2 cellular contexts compared by ENCODE assay signal in genomic region chr12:65419284-65420072, GRCh38.
TF ChIP-seq lines count a peak whose summit lies in the region.

No MANE protein-coding gene starts in this region.

TF ChIP-seq in IMR-90, 13 proteins besides CTCF, POLR2A, EP300 and RAD21 (continued from another document):
- TF ChIP-seq ELK1 (IDR thresholded peaks at IDR 0.05; ENCODE audit: borderline replicate concordance, low read depth, low read length), result no peak

TF ChIP-seq in WTC11, 78 proteins besides CTCF, POLR2A, EP300 and RAD21 (continued from another document):
- TF ChIP-seq ZMAT4 (CRISPR knock-in tag; IDR thresholded peaks at IDR 0.05), result no peak
- no peak for TF ChIP-seq STAT6 (CRISPR knock-in tag; conservative IDR thresholded peaks at IDR 0.05; ENCODE audit: low read depth)
- no peak for TF ChIP-seq RORB (CRISPR knock-in tag; IDR thresholded peaks at IDR 0.05)
- no peak for TF ChIP-seq FOXJ3 (CRISPR knock-in tag; IDR thresholded peaks at IDR 0.05; ENCODE audit: borderline replicate concordance)
- TF ChIP-seq GRHL2 (CRISPR knock-in tag; IDR thresholded peaks at IDR 0.05; ENCODE audit: insufficient replicate concordance, severe bottlenecking), result no peak
- no peak for TF ChIP-seq CDX4 (CRISPR knock-in tag; IDR thresholded peaks at IDR 0.05; ENCODE audit: borderline replicate concordance)
- TF ChIP-seq, protein P1, sequence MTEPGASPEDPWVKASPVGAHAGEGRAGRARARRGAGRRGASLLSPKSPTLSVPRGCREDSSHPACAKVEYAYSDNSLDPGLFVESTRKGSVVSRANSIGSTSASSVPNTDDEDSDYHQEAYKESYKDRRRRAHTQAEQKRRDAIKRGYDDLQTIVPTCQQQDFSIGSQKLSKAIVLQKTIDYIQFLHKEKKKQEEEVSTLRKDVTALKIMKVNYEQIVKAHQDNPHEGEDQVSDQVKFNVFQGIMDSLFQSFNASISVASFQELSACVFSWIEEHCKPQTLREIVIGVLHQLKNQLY (CRISPR knock-in tag; IDR thresholded peaks at IDR 0.05), result no peak
- TF ChIP-seq, protein P2, sequence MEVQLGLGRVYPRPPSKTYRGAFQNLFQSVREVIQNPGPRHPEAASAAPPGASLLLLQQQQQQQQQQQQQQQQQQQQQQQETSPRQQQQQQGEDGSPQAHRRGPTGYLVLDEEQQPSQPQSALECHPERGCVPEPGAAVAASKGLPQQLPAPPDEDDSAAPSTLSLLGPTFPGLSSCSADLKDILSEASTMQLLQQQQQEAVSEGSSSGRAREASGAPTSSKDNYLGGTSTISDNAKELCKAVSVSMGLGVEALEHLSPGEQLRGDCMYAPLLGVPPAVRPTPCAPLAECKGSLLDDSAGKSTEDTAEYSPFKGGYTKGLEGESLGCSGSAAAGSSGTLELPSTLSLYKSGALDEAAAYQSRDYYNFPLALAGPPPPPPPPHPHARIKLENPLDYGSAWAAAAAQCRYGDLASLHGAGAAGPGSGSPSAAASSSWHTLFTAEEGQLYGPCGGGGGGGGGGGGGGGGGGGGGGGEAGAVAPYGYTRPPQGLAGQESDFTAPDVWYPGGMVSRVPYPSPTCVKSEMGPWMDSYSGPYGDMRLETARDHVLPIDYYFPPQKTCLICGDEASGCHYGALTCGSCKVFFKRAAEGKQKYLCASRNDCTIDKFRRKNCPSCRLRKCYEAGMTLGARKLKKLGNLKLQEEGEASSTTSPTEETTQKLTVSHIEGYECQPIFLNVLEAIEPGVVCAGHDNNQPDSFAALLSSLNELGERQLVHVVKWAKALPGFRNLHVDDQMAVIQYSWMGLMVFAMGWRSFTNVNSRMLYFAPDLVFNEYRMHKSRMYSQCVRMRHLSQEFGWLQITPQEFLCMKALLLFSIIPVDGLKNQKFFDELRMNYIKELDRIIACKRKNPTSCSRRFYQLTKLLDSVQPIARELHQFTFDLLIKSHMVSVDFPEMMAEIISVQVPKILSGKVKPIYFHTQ (CRISPR knock-in tag; IDR thresholded peaks at IDR 0.05), result no peak
- TF ChIP-seq ZNF121 (CRISPR knock-in tag; IDR thresholded peaks at IDR 0.05), result no peak
- TF ChIP-seq, protein P3, sequence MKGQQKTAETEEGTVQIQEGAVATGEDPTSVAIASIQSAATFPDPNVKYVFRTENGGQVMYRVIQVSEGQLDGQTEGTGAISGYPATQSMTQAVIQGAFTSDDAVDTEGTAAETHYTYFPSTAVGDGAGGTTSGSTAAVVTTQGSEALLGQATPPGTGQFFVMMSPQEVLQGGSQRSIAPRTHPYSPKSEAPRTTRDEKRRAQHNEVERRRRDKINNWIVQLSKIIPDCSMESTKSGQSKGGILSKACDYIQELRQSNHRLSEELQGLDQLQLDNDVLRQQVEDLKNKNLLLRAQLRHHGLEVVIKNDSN (CRISPR knock-in tag; IDR thresholded peaks at IDR 0.05), result no peak
